ENCODE assay signal across 9 cellular contexts in the genomic region with DNA sequence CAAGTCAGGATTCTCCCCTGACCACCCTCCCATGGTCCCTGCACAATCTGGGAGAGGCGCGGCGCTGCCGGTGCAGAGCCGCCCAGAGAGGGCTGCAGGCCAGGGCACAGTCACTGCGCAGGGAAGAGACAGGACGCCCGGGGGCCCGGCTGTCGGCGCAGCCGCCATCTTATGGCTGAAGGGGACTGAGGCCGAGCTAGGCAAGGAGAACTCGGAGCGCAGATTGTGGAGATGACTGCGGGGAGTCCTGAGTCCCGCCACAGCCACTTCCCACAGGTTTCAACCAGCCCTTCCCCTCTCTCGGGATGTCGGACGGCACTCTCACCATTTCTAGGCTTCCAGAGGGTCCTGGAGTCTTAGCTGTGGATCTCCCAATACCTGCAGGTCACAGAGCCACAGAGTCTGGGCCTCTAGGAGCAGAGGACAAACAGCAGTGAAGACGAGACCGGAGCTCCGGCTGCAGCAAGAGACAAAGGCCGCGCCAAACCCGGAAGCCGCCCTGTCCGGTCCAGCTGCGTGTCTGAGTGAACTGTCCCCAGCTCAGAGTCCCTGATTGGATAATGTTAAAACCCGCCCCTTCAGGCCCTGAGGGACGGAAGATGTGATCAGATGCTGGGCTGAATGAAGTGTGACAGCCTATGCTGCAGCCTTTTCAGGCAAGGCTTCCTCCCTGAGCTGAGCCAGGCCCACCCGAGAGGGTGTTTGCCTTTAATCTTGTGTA. TPM values are rescaled to one million over a fixed set of nuclear protein-coding genes. Genes with fewer than 3 reads are reported as not detected.
DNase-seq lines count a peak whose midpoint lies in the region; ATAC-seq, FAIRE-seq and TF ChIP-seq lines count a peak whose summit lies in the region.
"Had no signal": no experiment of that assay in that cellular context is flagged by ENCODE, and none has a peak within 500 bp of the region (broad histone marks: within the 10 kb centered on the region; RNA-seq: fewer than 3 reads in every experiment).

TSS of gene ZNF708 (minus strand) at position 526 of the 721 bp plus-strand sequence. CDS start at position 328, 198 bp downstream.

- H3K9ac ChIP-seq in kidney (ENCODE audit: low read length in 2 of 2) = peak within 1 kb of the TSS; percentile 92 to 97
- H3K9ac ChIP-seq: KMS-11 had no signal

- H3K4me3 ChIP-seq in kidney (ENCODE audit: low read length in 2 of 2) = peak within 1 kb of the TSS; percentile 88 to 99

- no peak for TF ChIP-seq CTCF in kidney (IDR thresholded peaks at IDR 0.05; ENCODE audit: borderline replicate concordance, extremely low read depth, insufficient read depth)

- peak; percentile 93 for DNase-seq in AG08395 (ENCODE audit: low spot score)
- DNase-seq in NCI-H345 treated with DMSO at 0.1 percent for 48 hours (lab: John Stamatoyannopoulos, UW; ENCODE audit: unreplicated experiment) = peak; percentile 61
- DNase-seq in cerebellar cortex (ENCODE audit: low spot score) = peak; percentile 97
- DNase-seq in kidney = peak; percentile 95
- peak; percentile 88 for DNase-seq in stimulated activated CD4-positive, alpha-beta T cell treated with anti-CD3 and anti-CD28 coated beads, Interleukin-15, amount 100 ng/mL, for 24 hours

- no peaks in the 10 kb centered on the region for H3K36me3 ChIP-seq in kidney (ENCODE audit: control insufficient read depth in 1 of 2, insufficient read depth in 2 of 2, low read length in 2 of 2)

- intact Hi-C loops in kidney (cut with DNase I) = no loop called here

- H3K9me3 ChIP-seq in kidney (ENCODE audit: control insufficient read depth in 1 of 2, low read length in 2 of 2) = no peaks in the 10 kb centered on the region

- in situ Hi-C loops in GM18951 (cut with MboI; ENCODE audit: low sequenced_read_pairs, unreplicated experiment) = no loop called here

- peak; percentile 89 for TF ChIP-seq POLR2A in GM18951 (IDR thresholded peaks at IDR 0.05; ENCODE audit: extremely low read depth, insufficient read depth, insufficient read length)

- H3K4me1 ChIP-seq in kidney (ENCODE audit: control insufficient read depth in 1 of 2, insufficient read depth in 1 of 2, low read depth in 1 of 2, low read length in 2 of 2) = no peaks in the 10 kb centered on the region

- H3K27ac ChIP-seq in kidney (ENCODE audit: low read depth in 2 of 2, low read length in 2 of 2) = peak within 1 kb of the TSS; percentile 89 to 96
- H3K27ac ChIP-seq: KMS-11 had no signal

- peak; percentile 41 for FAIRE-seq in kidney (lab: Jason Lieb, UNC)

- ATAC-seq in HG03196 (IDR thresholded peaks at IDR 0.05; ENCODE audit: unreplicated experiment) = peak; percentile 99
- ATAC-seq in activated CD4-positive, CD25-positive, alpha-beta regulatory T cell treated with anti-CD3 and anti-CD28 coated beads, Interleukin-2, amount 50 U/mL, for 24 hours = peak; percentile 100

RNA-seq across cellular contexts. Expression of gene ZNF708, which starts in this region (rescaled TPM):
- 16.5 TPM for total RNA-seq in kidney
- polyA plus RNA-seq in kidney (ENCODE audit: insufficient read depth, low read depth, low replicate concordance) = 2.1 TPM

Comparison
In these comparisons a context has a peak if more than half of its experiments do, and no peak if none do; other contexts are left out.
1. Peak in every context shown above with its lines: DNase-seq, ATAC-seq, H3K4me3 ChIP-seq and H3K27ac ChIP-seq.